1 cellular context compared by ENCODE assay signal in genomic region chr11:66967670-66968425, GRCh38.
TF ChIP-seq lines count a peak whose summit lies in the region.

No MANE protein-coding gene starts in this region.

TF ChIP-seq in endothelial cell of umbilical vein, 7 proteins besides CTCF, POLR2A, EP300 and RAD21:
- TF ChIP-seq FOS (IDR thresholded peaks at IDR 0.05; ENCODE audit: borderline replicate concordance, insufficient read depth, low read length), result peak; percentile 39
- TF ChIP-seq POLR2AphosphoS5 (IDR thresholded peaks at IDR 0.05; ENCODE audit: insufficient read depth, low read depth, low read length), result no peak
- TF ChIP-seq JUN (IDR thresholded peaks at IDR 0.05; ENCODE audit: borderline replicate concordance, insufficient read depth, insufficient read length, low read depth), result peak; percentile 40
